9 cellular contexts compared by ENCODE assay signal in genomic region chr2:170813611-170814550, GRCh38.
DNase-seq lines count a peak whose midpoint lies in the region; ATAC-seq and TF ChIP-seq lines count a peak whose summit lies in the region.
"Had no signal": no experiment of that assay in that cellular context is flagged by ENCODE, and none has a peak within 500 bp of the region (broad histone marks: within the 10 kb centered on the region; RNA-seq: fewer than 3 reads in every experiment).

No MANE protein-coding gene starts in this region.

- peaks cover 64% of the 10 kb centered on the region for H3K27me3 Mint-ChIP-seq in activated naive CD4-positive, alpha-beta T cell treated with anti-CD3 and anti-CD28 coated beads, Interleukin-2, amount 10 ng/mL, durations not matched to agents 7 days and 5 days
- peaks cover 66 to 77% of the 10 kb centered on the region in 2 donors for H3K27me3 Mint-ChIP-seq in stimulated activated naive B cell treated with anti-CD40 and anti-IgM and Interleukin-4, amounts not matched to agents 10 μg/mL and 1 μg/mL and 100 μg/mL, for 72 hours

- DNase-seq in activated naive CD4-positive, alpha-beta T cell treated with anti-CD3 and anti-CD28 coated beads, Interleukin-2, amount 10 ng/mL, durations not matched to agents 7 days and 5 days: peak; percentile 59
- DNase-seq in activated naive CD4-positive, alpha-beta T cell treated with anti-CD3 and anti-CD28 coated beads, Interleukin-2, amount 50 U/mL, for 16 hours: no peak
- peak; percentile 53 for DNase-seq in OCI-M2 (lab: John Stamatoyannopoulos, UW; ENCODE audit: unreplicated experiment)
- DNase-seq in fibroblast of pulmonary artery (ENCODE audit: low read depth): peak; percentile 61
- no peak for DNase-seq in stimulated activated naive B cell treated with anti-CD40 and anti-IgM and Interleukin-4, amounts not matched to agents 10 μg/mL and 1 μg/mL and 100 μg/mL, for 72 hours
- DNase-seq in midbrain (lab: John Stamatoyannopoulos, UW): no peak
- DNase-seq in pons (ENCODE audit: low spot score): no peak

- no peaks in the 10 kb centered on the region for H3K9me3 Mint-ChIP-seq in activated naive CD4-positive, alpha-beta T cell treated with anti-CD3 and anti-CD28 coated beads, Interleukin-2, amount 10 ng/mL, durations not matched to agents 7 days and 5 days
- no peaks in the 10 kb centered on the region for H3K9me3 Mint-ChIP-seq in stimulated activated naive B cell treated with anti-CD40 and anti-IgM and Interleukin-4, amounts not matched to agents 10 μg/mL and 1 μg/mL and 100 μg/mL, for 72 hours

- ATAC-seq in stimulated activated naive B cell treated with anti-CD40 and anti-IgM and Interleukin-4, amounts not matched to agents 10 μg/mL and 1 μg/mL and 100 μg/mL, for 72 hours (replicated peaks): no peak
- no peak for ATAC-seq in HG03095 (IDR thresholded peaks at IDR 0.05; ENCODE audit: unreplicated experiment)

- H3K4me3 ChIP-seq in fibroblast of pulmonary artery (replicated peaks; ENCODE audit: low read depth, low read length): no peak overlapping the region
- H3K4me3 ChIP-seq: SK-N-MC had no signal

- no peaks in the 10 kb centered on the region for H3K36me3 Mint-ChIP-seq in activated naive CD4-positive, alpha-beta T cell treated with anti-CD3 and anti-CD28 coated beads, Interleukin-2, amount 10 ng/mL, durations not matched to agents 7 days and 5 days
- peaks cover 0 to 5% of the 10 kb centered on the region in 2 donors for H3K36me3 Mint-ChIP-seq in stimulated activated naive B cell treated with anti-CD40 and anti-IgM and Interleukin-4, amounts not matched to agents 10 μg/mL and 1 μg/mL and 100 μg/mL, for 72 hours

- H3K27ac Mint-ChIP-seq in activated naive CD4-positive, alpha-beta T cell treated with anti-CD3 and anti-CD28 coated beads, Interleukin-2, amount 10 ng/mL, durations not matched to agents 7 days and 5 days: peak overlapping the region; percentile 44
- H3K27ac Mint-ChIP-seq in stimulated activated naive B cell treated with anti-CD40 and anti-IgM and Interleukin-4, amounts not matched to agents 10 μg/mL and 1 μg/mL and 100 μg/mL, for 72 hours: peak overlapping the region; percentile 67

- H3K4me3 Mint-ChIP-seq in activated naive CD4-positive, alpha-beta T cell treated with anti-CD3 and anti-CD28 coated beads, Interleukin-2, amount 10 ng/mL, durations not matched to agents 7 days and 5 days: no peak overlapping the region
- peak overlapping the region in 1 of 2 donors; percentile 27 for H3K4me3 Mint-ChIP-seq in stimulated activated naive B cell treated with anti-CD40 and anti-IgM and Interleukin-4, amounts not matched to agents 10 μg/mL and 1 μg/mL and 100 μg/mL, for 72 hours

- CTCF ChIA-PET in activated naive CD4-positive, alpha-beta T cell treated with anti-CD3 and anti-CD28 coated beads, Interleukin-2, amount 10 ng/mL, durations not matched to agents 7 days and 5 days (lab: Charles Lee): interaction anchor here (1.0 to 6.6 kb wide), 22 partner anchors 8 to 578 kb away, joined by 3 to 40 read pairs (median 6); partner anchors contain the start of gene ERICH2

- TF ChIP-seq CTCF in fibroblast of pulmonary artery (IDR thresholded peaks at IDR 0.05; ENCODE audit: low read length, missing control alignments): no peak

- peaks cover 44% of the 10 kb centered on the region for H3K4me1 Mint-ChIP-seq in activated naive CD4-positive, alpha-beta T cell treated with anti-CD3 and anti-CD28 coated beads, Interleukin-2, amount 10 ng/mL, durations not matched to agents 7 days and 5 days
- peaks cover 33 to 53% of the 10 kb centered on the region in 2 donors for H3K4me1 Mint-ChIP-seq in stimulated activated naive B cell treated with anti-CD40 and anti-IgM and Interleukin-4, amounts not matched to agents 10 μg/mL and 1 μg/mL and 100 μg/mL, for 72 hours

Comparison
In these comparisons a context has a peak if more than half of its experiments do, and no peak if none do; other contexts are left out.
1. DNase-seq: peak in activated naive CD4-positive, alpha-beta T cell treated with anti-CD3 and anti-CD28 coated beads, Interleukin-2, amount 10 ng/mL, durations not matched to agents 7 days and 5 days (single experiment), OCI-M2 (single experiment) and fibroblast of pulmonary artery (single experiment); none in activated naive CD4-positive, alpha-beta T cell treated with anti-CD3 and anti-CD28 coated beads, Interleukin-2, amount 50 U/mL, for 16 hours (single experiment), stimulated activated naive B cell treated with anti-CD40 and anti-IgM and Interleukin-4, amounts not matched to agents 10 μg/mL and 1 μg/mL and 100 μg/mL, for 72 hours (single experiment), midbrain (single experiment) and pons (single experiment).